ENCODE assay signal across 20 cellular contexts in the genomic region with DNA sequence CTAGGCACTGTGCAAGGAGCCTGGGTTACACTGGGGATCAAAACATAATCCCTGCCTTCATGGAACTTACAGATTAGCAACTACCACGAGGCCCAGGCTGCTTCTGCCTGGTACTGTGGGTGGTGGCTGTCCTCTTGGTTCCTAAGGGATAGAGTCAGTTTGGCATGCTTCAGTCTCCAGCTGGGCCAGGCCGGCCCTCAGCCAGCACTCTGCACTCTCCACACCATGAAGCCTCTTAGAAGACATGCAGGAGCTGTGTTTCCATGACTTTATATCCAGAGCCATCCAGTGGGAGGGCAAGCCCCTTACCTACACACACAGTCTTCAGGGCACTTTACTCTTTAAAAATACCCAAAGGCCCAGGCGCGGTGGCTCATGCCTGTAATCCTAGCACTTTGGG. TPM values are rescaled to one million over a fixed set of nuclear protein-coding genes. Genes with fewer than 3 reads are reported as not detected.
A peak's percentile ranks its signal among the peaks of the same experiment; 100 is the strongest.
DNase-seq lines count a peak whose midpoint lies in the region; ATAC-seq and TF ChIP-seq lines count a peak whose summit lies in the region.
"Had no signal": no experiment of that assay in that cellular context is flagged by ENCODE, and none has a peak within 500 bp of the region (broad histone marks: within the 10 kb centered on the region; RNA-seq: fewer than 3 reads in every experiment).

No MANE protein-coding gene starts in this region.

- no peak overlapping the region for H3K4me3 Mint-ChIP-seq in stimulated activated effector memory CD8-positive, alpha-beta T cell treated with anti-CD3 and anti-CD28 coated beads, Interleukin-12 subunit alpha, Interleukin-12 subunit beta, amount 100 ng/mL, for 72 hours
- H3K4me3 Mint-ChIP-seq in GM23338, result no peak overlapping the region
- H3K4me3 Mint-ChIP-seq: CD4-positive, alpha-beta memory T cell; H9 had no signal

- DNase-seq in right atrium auricular region (ENCODE audit: low spot score) (peak; percentile 44), left cardiac atrium (no peak), GM23338 (ENCODE audit: low spot score) (no peak), anterior cingulate cortex (lab: John Stamatoyannopoulos, UW) (no peak)
- DNase-seq in stimulated activated effector memory CD8-positive, alpha-beta T cell treated with anti-CD3 and anti-CD28 coated beads, Interleukin-12 subunit alpha, Interleukin-12 subunit beta, amount 100 ng/mL, for 72 hours (ENCODE audit: low spot score in 2 of 2), result no peak
- DNase-seq in NK-92 treated with Interleukin-12 subunit alpha and Interleukin-12 subunit beta, amount 100 ng/mL, for 24 hours (lab: John Stamatoyannopoulos, UW), result no peak
- DNase-seq: Calu3; CD4-positive, alpha-beta memory T cell; EL; H9; MV-4-11; NCI-H1694 treated with DMSO at 0.1 percent for 48 hours; NCI-H2107; NCI-H510A; NCI-H774; OCI-M1 had no signal

- no peak overlapping the region for H3K27ac Mint-ChIP-seq in stimulated activated effector memory CD8-positive, alpha-beta T cell treated with anti-CD3 and anti-CD28 coated beads, Interleukin-12 subunit alpha, Interleukin-12 subunit beta, amount 100 ng/mL, for 72 hours
- no peak overlapping the region for H3K27ac Mint-ChIP-seq in GM23338

- no peaks in the 10 kb centered on the region for H4K20me1 ChIP-seq in GM23338 (replicated peaks; ENCODE audit: insufficient read depth)
- H4K20me1 ChIP-seq: BLaER1 had no signal

- peaks cover 27% of the 10 kb centered on the region for H3K36me3 Mint-ChIP-seq in stimulated activated effector memory CD8-positive, alpha-beta T cell treated with anti-CD3 and anti-CD28 coated beads, Interleukin-12 subunit alpha, Interleukin-12 subunit beta, amount 100 ng/mL, for 72 hours
- H3K36me3 Mint-ChIP-seq in GM23338 (ENCODE audit: low read depth), result peaks cover 21% of the 10 kb centered on the region

- H3K36me3 ChIP-seq in right atrium auricular region, result no peaks in the 10 kb centered on the region
- peaks cover 7% of the 10 kb centered on the region; the same call in 1 of the 2 replicates for H3K36me3 ChIP-seq in GM23338 (ENCODE audit: insufficient read depth)

- TF ChIP-seq CTCF in right atrium auricular region (IDR thresholded peaks at IDR 0.05), result no peak
- TF ChIP-seq CTCF in GM23338 (conservative IDR thresholded peaks at IDR 0.05; ENCODE audit: low read depth in 2 of 2), result no peak

- intact Hi-C loops in left cardiac atrium (cut with DNase I), result no loop called here

- peaks cover 17% of the 10 kb centered on the region for H3K27me3 Mint-ChIP-seq in GM23338 (ENCODE audit: insufficient read depth, low read depth, poor library complexity)
- H3K27me3 Mint-ChIP-seq: CD4-positive, alpha-beta memory T cell had no signal

- H3K4me1 ChIP-seq in right atrium auricular region (no peaks in the 10 kb centered on the region), GM23338 (ENCODE audit: insufficient read depth) (no peaks in the 10 kb centered on the region)

- H3K27ac ChIP-seq in right atrium auricular region (no peak overlapping the region), GM23338 (ENCODE audit: low read depth) (no peak overlapping the region)
- H3K27ac ChIP-seq: BLaER1, KMS-11 had no signal

- H3K9me2 ChIP-seq in GM23338 (ENCODE audit: insufficient read depth), result no peaks in the 10 kb centered on the region; the same call in 1 of the 2 replicates

- H3K9me3 ChIP-seq in right atrium auricular region, result no peaks in the 10 kb centered on the region
- H3K9me3 ChIP-seq: BLaER1 had no signal

- no peaks in the 10 kb centered on the region for H3K9me3 Mint-ChIP-seq in stimulated activated effector memory CD8-positive, alpha-beta T cell treated with anti-CD3 and anti-CD28 coated beads, Interleukin-12 subunit alpha, Interleukin-12 subunit beta, amount 100 ng/mL, for 72 hours
- H3K9me3 Mint-ChIP-seq in GM23338, result no peaks in the 10 kb centered on the region
- H3K9me3 Mint-ChIP-seq: CD4-positive, alpha-beta memory T cell; H9 had no signal

- H3K4me1 Mint-ChIP-seq in stimulated activated effector memory CD8-positive, alpha-beta T cell treated with anti-CD3 and anti-CD28 coated beads, Interleukin-12 subunit alpha, Interleukin-12 subunit beta, amount 100 ng/mL, for 72 hours, result peaks cover 6% of the 10 kb centered on the region
- H3K4me1 Mint-ChIP-seq in GM23338, result peaks cover 12% of the 10 kb centered on the region; the same call in 2 of the 3 replicates
- H3K4me1 Mint-ChIP-seq: CD4-positive, alpha-beta memory T cell had no signal

- ATAC-seq in left cardiac atrium (no peak), esophagus mucosa (peak; percentile 27), GM23338 (no peak)
- peak; percentile 16 for ATAC-seq in stimulated activated effector memory CD8-positive, alpha-beta T cell treated with anti-CD3 and anti-CD28 coated beads, Interleukin-12 subunit alpha, Interleukin-12 subunit beta, amount 100 ng/mL, for 72 hours
- ATAC-seq: GM12878 had no signal

- H2AFZ ChIP-seq in GM23338, result no peak overlapping the region

- no peaks in the 10 kb centered on the region for H3F3A ChIP-seq in GM23338 (replicated peaks; ENCODE audit: low read depth)

- H3K4me3 ChIP-seq in right atrium auricular region (no peak overlapping the region), GM23338 (no peak overlapping the region)
- H3K4me3 ChIP-seq: BLaER1, GM12878 had no signal

- no peak overlapping the region for H3K4me2 ChIP-seq in GM23338
- H3K4me2 ChIP-seq: BLaER1, KMS-11 had no signal

- H3K27me3 ChIP-seq in right atrium auricular region (no peaks in the 10 kb centered on the region), GM23338 (ENCODE audit: insufficient read depth) (no peaks in the 10 kb centered on the region)
- H3K27me3 ChIP-seq: BLaER1 had no signal

- H3K79me2 ChIP-seq in GM23338 (replicated peaks; ENCODE audit: insufficient read depth), result no peaks in the 10 kb centered on the region

TF ChIP-seq in GM23338, 12 proteins besides CTCF, POLR2A, EP300 and RAD21 (continues in another document):
- TF ChIP-seq STAT1 (IDR thresholded peaks at IDR 0.05; ENCODE audit: unreplicated experiment) (no peak), POLR2AphosphoS5 (IDR thresholded peaks at IDR 0.05; ENCODE audit: low read depth) (no peak), ZNF331 (CRISPR knock-in tag; IDR thresholded peaks at IDR 0.05; ENCODE audit: low read depth) (no peak), JUNB (IDR thresholded peaks at IDR 0.05; ENCODE audit: unreplicated experiment) (no peak), CREB1 (CRISPR knock-in tag; IDR thresholded peaks at IDR 0.05; ENCODE audit: low read depth) (no peak), NANOG (IDR thresholded peaks at IDR 0.05; ENCODE audit: borderline replicate concordance) (no peak), ZNF114 (CRISPR knock-in tag; IDR thresholded peaks at IDR 0.05) (no peak), EZH2 (IDR thresholded peaks at IDR 0.05; ENCODE audit: low read depth, unreplicated experiment) (no peak)
- TF ChIP-seq, protein P1, sequence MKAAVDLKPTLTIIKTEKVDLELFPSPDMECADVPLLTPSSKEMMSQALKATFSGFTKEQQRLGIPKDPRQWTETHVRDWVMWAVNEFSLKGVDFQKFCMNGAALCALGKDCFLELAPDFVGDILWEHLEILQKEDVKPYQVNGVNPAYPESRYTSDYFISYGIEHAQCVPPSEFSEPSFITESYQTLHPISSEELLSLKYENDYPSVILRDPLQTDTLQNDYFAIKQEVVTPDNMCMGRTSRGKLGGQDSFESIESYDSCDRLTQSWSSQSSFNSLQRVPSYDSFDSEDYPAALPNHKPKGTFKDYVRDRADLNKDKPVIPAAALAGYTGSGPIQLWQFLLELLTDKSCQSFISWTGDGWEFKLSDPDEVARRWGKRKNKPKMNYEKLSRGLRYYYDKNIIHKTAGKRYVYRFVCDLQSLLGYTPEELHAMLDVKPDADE (IDR thresholded peaks at IDR 0.05), result no peak
- TF ChIP-seq, protein P2, sequence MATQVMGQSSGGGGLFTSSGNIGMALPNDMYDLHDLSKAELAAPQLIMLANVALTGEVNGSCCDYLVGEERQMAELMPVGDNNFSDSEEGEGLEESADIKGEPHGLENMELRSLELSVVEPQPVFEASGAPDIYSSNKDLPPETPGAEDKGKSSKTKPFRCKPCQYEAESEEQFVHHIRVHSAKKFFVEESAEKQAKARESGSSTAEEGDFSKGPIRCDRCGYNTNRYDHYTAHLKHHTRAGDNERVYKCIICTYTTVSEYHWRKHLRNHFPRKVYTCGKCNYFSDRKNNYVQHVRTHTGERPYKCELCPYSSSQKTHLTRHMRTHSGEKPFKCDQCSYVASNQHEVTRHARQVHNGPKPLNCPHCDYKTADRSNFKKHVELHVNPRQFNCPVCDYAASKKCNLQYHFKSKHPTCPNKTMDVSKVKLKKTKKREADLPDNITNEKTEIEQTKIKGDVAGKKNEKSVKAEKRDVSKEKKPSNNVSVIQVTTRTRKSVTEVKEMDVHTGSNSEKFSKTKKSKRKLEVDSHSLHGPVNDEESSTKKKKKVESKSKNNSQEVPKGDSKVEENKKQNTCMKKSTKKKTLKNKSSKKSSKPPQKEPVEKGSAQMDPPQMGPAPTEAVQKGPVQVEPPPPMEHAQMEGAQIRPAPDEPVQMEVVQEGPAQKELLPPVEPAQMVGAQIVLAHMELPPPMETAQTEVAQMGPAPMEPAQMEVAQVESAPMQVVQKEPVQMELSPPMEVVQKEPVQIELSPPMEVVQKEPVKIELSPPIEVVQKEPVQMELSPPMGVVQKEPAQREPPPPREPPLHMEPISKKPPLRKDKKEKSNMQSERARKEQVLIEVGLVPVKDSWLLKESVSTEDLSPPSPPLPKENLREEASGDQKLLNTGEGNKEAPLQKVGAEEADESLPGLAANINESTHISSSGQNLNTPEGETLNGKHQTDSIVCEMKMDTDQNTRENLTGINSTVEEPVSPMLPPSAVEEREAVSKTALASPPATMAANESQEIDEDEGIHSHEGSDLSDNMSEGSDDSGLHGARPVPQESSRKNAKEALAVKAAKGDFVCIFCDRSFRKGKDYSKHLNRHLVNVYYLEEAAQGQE (IDR thresholded peaks at IDR 0.05; ENCODE audit: unreplicated experiment), result no peak

RNA-seq across cellular contexts. Expression of a gene that starts 54.4 kb away (rescaled TPM):
- total RNA-seq in right atrium auricular region (10 to 100 TPM; 33.7 to 44.7 TPM), left cardiac atrium (100 to 1,000 TPM in 1 of 2 donors, 10 to 100 TPM in 1; 68.0 to 117 TPM), esophagus mucosa (159 TPM)
- total RNA-seq in GM23338 (2014; rRNA removed; shearing (Covaris generic)), result 135 and 165 TPM in 2 replicates
- polyA plus RNA-seq in GM23338 (2016; fragmentation: Nextera tagmentation; extraction: Ambion mirVana), result 275 and 315 TPM in 2 replicates

Comparison
In these comparisons a context has a peak if more than half of its experiments do, and no peak if none do; other contexts are left out.
1. ATAC-seq: peak in esophagus mucosa (single experiment) and stimulated activated effector memory CD8-positive, alpha-beta T cell treated with anti-CD3 and anti-CD28 coated beads, Interleukin-12 subunit alpha, Interleukin-12 subunit beta, amount 100 ng/mL, for 72 hours (single experiment); none in left cardiac atrium (0 of 2) and GM23338 (single experiment).